ENCODE assay signal across 1 cellular context in genomic region chr22:30425616-30426394, GRCh38.
A peak's percentile ranks its signal among the peaks of the same experiment; 100 is the strongest.
TF ChIP-seq lines count a peak whose summit lies in the region.

A gene with protein sequence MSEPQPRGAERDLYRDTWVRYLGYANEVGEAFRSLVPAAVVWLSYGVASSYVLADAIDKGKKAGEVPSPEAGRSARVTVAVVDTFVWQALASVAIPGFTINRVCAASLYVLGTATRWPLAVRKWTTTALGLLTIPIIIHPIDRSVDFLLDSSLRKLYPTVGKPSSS (plus strand): TSS chr22:30425768. CDS start chr22:30425880, 112 bp downstream.

TF ChIP-seq in HepG2, 621 proteins besides CTCF, POLR2A, EP300 and RAD21 (continued from another document and continues in another):
- TF ChIP-seq GFI1 (CRISPR knock-in tag; IDR thresholded peaks at IDR 0.05; ENCODE audit: borderline replicate concordance) (no peak), ETS1 (CRISPR knock-in tag; IDR thresholded peaks at IDR 0.05) (no peak), ZNF501 (CRISPR knock-in tag; IDR thresholded peaks at IDR 0.05) (peak; percentile 57; the same call in 1 of the 2 replicates), KDM5B (CRISPR knock-in tag; IDR thresholded peaks at IDR 0.05; ENCODE audit: borderline replicate concordance) (peak; percentile 17; the same call in 1 of the 2 replicates), GTF3A (CRISPR knock-in tag; conservative IDR thresholded peaks at IDR 0.05) (no peak), ZBTB49 (CRISPR knock-in tag; IDR thresholded peaks at IDR 0.05; ENCODE audit: borderline replicate concordance) (0 out of 2 replicates have a peak, but pooled peaks have one; percentile 25), ZNF543 (CRISPR knock-in tag; IDR thresholded peaks at IDR 0.05) (no peak), ZNF274 (CRISPR knock-in tag; IDR thresholded peaks at IDR 0.05) (peak; percentile 84; the same call in 1 of the 2 replicates), ZNF567 (CRISPR knock-in tag; IDR thresholded peaks at IDR 0.05; ENCODE audit: borderline replicate concordance) (no peak), E2F5 (CRISPR knock-in tag; conservative IDR thresholded peaks at IDR 0.05) (peak; percentile 75), TFAP4 (IDR thresholded peaks at IDR 0.05; ENCODE audit: borderline replicate concordance, low read depth) (peak; percentile 28; the same call in 1 of the 2 replicates), ZNF839 (CRISPR knock-in tag; IDR thresholded peaks at IDR 0.05; ENCODE audit: borderline replicate concordance) (0 out of 2 replicates have a peak, but pooled peaks have one; percentile 6), ZNF431 (CRISPR knock-in tag; IDR thresholded peaks at IDR 0.05; ENCODE audit: borderline replicate concordance, low read depth) (no peak), SMAD3 (CRISPR knock-in tag; IDR thresholded peaks at IDR 0.05) (peak; percentile 36; the same call in 1 of the 2 replicates), HNF4G (IDR thresholded peaks at IDR 0.05; ENCODE audit: borderline replicate concordance, low read depth, low read length) (no peak), HNF4G (CRISPR knock-in tag; IDR thresholded peaks at IDR 0.05; ENCODE audit: borderline replicate concordance, low read depth) (no peak), CC2D1A (CRISPR knock-in tag; IDR thresholded peaks at IDR 0.05) (no peak), BHLHE40 (IDR thresholded peaks at IDR 0.05; ENCODE audit: low read length) (peak; percentile 50; the same call in 1 of the 2 replicates), KDM4B (CRISPR knock-in tag; IDR thresholded peaks at IDR 0.05) (no peak), ZBTB3 (CRISPR knock-in tag; IDR thresholded peaks at IDR 0.05; ENCODE audit: borderline replicate concordance, low read depth) (no peak), TCF12 (IDR thresholded peaks at IDR 0.05) (no peak), TCF12 (CRISPR knock-in tag; IDR thresholded peaks at IDR 0.05) (no peak), LCORL (IDR thresholded peaks at IDR 0.05) (no peak), LCORL (CRISPR knock-in tag; IDR thresholded peaks at IDR 0.05) (peak; percentile 77), ZFY (CRISPR knock-in tag; IDR thresholded peaks at IDR 0.05) (peak; percentile 69; the same call in 1 of the 2 replicates), ATAD3A (CRISPR knock-in tag; IDR thresholded peaks at IDR 0.05) (0 out of 2 replicates have a peak, but pooled peaks have one; percentile 37), ZNF605 (CRISPR knock-in tag; IDR thresholded peaks at IDR 0.05) (peak; percentile 75), SPEN (CRISPR knock-in tag; IDR thresholded peaks at IDR 0.05; ENCODE audit: low read depth) (no peak; the same call in 1 of the 2 replicates), SNAI1 (CRISPR knock-in tag; IDR thresholded peaks at IDR 0.05; ENCODE audit: borderline replicate concordance) (no peak), ZNF776 (CRISPR knock-in tag; IDR thresholded peaks at IDR 0.05) (no peak), ZNF709 (CRISPR knock-in tag; IDR thresholded peaks at IDR 0.05) (peak; percentile 87), MLLT10 (CRISPR knock-in tag; IDR thresholded peaks at IDR 0.05) (no peak), CBX5 (CRISPR knock-in tag; IDR thresholded peaks at IDR 0.05; ENCODE audit: borderline replicate concordance) (peak; percentile 45; the same call in 1 of the 2 replicates), POLR2G (IDR thresholded peaks at IDR 0.05; ENCODE audit: low read depth, low read length) (peak; percentile 82), ZNF572 (CRISPR knock-in tag; IDR thresholded peaks at IDR 0.05) (0 out of 2 replicates have a peak, but pooled peaks have one; percentile 24), ZBTB44 (CRISPR knock-in tag; IDR thresholded peaks at IDR 0.05) (0 out of 2 replicates have a peak, but pooled peaks have one; percentile 23), RBM39 (IDR thresholded peaks at IDR 0.05; ENCODE audit: low read depth, low read length, poor library complexity, severe bottlenecking) (peak; percentile 55), PAF1 (CRISPR knock-in tag; IDR thresholded peaks at IDR 0.05) (no peak), ETV6 (CRISPR knock-in tag; conservative IDR thresholded peaks at IDR 0.05) (peak; percentile 58; the same call in 1 of the 2 replicates), THAP7 (CRISPR knock-in tag; IDR thresholded peaks at IDR 0.05) (no peak), ZNF446 (CRISPR knock-in tag; IDR thresholded peaks at IDR 0.05) (peak; percentile 68; the same call in 1 of the 2 replicates), HNF1B (CRISPR knock-in tag; IDR thresholded peaks at IDR 0.05) (peak; percentile 29; the same call in 1 of the 2 replicates), NONO (IDR thresholded peaks at IDR 0.05) (no peak), NONO (CRISPR knock-in tag; conservative IDR thresholded peaks at IDR 0.05) (peak; percentile 49; the same call in 1 of the 2 replicates), ADNP (CRISPR knock-in tag; IDR thresholded peaks at IDR 0.05) (no peak), CSRNP1 (CRISPR knock-in tag; IDR thresholded peaks at IDR 0.05) (peak; percentile 58; the same call in 1 of the 2 replicates), ZNF660 (CRISPR knock-in tag; IDR thresholded peaks at IDR 0.05; ENCODE audit: borderline replicate concordance, low read depth) (no peak), TP53 (CRISPR knock-in tag; conservative IDR thresholded peaks at IDR 0.05) (no peak), SOX5 (CRISPR knock-in tag; IDR thresholded peaks at IDR 0.05; ENCODE audit: borderline replicate concordance) (0 out of 2 replicates have a peak, but pooled peaks have one; percentile 15), KAT8 (CRISPR knock-in tag; IDR thresholded peaks at IDR 0.05) (peak; percentile 68)
- TF ChIP-seq, protein P1, sequence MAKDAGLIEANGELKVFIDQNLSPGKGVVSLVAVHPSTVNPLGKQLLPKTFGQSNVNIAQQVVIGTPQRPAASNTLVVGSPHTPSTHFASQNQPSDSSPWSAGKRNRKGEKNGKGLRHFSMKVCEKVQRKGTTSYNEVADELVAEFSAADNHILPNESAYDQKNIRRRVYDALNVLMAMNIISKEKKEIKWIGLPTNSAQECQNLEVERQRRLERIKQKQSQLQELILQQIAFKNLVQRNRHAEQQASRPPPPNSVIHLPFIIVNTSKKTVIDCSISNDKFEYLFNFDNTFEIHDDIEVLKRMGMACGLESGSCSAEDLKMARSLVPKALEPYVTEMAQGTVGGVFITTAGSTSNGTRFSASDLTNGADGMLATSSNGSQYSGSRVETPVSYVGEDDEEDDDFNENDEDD (CRISPR knock-in tag; IDR thresholded peaks at IDR 0.05; ENCODE audit: borderline replicate concordance): peak; percentile 73; the same call in 1 of the 2 replicates
- TF ChIP-seq, protein P2, sequence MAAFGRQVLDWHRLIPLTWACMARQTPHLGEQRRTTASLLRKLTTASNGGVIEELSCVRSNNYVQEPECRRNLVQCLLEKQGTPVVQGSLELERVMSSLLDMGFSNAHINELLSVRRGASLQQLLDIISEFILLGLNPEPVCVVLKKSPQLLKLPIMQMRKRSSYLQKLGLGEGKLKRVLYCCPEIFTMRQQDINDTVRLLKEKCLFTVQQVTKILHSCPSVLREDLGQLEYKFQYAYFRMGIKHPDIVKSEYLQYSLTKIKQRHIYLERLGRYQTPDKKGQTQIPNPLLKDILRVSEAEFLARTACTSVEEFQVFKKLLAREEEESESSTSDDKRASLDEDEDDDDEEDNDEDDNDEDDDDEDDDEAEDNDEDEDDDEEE (CRISPR knock-in tag; IDR thresholded peaks at IDR 0.05): 0 out of 2 replicates have a peak, but pooled peaks have one; percentile 38
- TF ChIP-seq, protein P3, sequence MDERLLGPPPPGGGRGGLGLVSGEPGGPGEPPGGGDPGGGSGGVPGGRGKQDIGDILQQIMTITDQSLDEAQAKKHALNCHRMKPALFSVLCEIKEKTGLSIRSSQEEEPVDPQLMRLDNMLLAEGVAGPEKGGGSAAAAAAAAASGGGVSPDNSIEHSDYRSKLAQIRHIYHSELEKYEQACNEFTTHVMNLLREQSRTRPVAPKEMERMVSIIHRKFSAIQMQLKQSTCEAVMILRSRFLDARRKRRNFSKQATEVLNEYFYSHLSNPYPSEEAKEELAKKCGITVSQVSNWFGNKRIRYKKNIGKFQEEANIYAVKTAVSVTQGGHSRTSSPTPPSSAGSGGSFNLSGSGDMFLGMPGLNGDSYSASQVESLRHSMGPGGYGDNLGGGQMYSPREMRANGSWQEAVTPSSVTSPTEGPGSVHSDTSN (CRISPR knock-in tag; IDR thresholded peaks at IDR 0.05): no peak
- TF ChIP-seq, protein P4, sequence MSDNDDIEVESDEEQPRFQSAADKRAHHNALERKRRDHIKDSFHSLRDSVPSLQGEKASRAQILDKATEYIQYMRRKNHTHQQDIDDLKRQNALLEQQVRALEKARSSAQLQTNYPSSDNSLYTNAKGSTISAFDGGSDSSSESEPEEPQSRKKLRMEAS (IDR thresholded peaks at IDR 0.05): peak; percentile 85
